In genomic region chr10:24406809-24407483, GRCh38 we compare ENCODE assay signal across 28 cellular contexts.
DNase-seq lines count a peak whose midpoint lies in the region; ATAC-seq and TF ChIP-seq lines count a peak whose summit lies in the region.
"Had no signal": no experiment of that assay in that cellular context is flagged by ENCODE, and none has a peak within 500 bp of the region (broad histone marks: within the 10 kb centered on the region; RNA-seq: fewer than 3 reads in every experiment).

No MANE protein-coding gene starts in this region.

- no peak overlapping the region for H3K9ac ChIP-seq in mammary epithelial cell (ENCODE audit: insufficient read depth, low read length)
- no peak overlapping the region for H3K9ac ChIP-seq in mesenchymal stem cell (ENCODE audit: low read length)
- H3K9ac ChIP-seq: GM23248 had no signal

- no peaks in the 10 kb centered on the region for H3K27me3 Mint-ChIP-seq in MCF 10A (ENCODE audit: insufficient read depth, unreplicated experiment)
- H3K27me3 Mint-ChIP-seq: B cell; CD8-positive, alpha-beta memory T cell had no signal

- no peak overlapping the region for H3K23ac ChIP-seq in mesenchymal stem cell (ENCODE audit: low read length in 2 of 2)

- H3K79me2 ChIP-seq in mammary epithelial cell (ENCODE audit: insufficient read depth, low read length): no peaks in the 10 kb centered on the region

- no peaks in the 10 kb centered on the region for H4K20me1 ChIP-seq in mammary epithelial cell (ENCODE audit: insufficient read depth, low read length)

- in situ Hi-C loops in mammary epithelial cell (cut with MboI; ENCODE audit: low sequenced_read_pairs in 2 of 2) (no loop called here), brain microvascular endothelial cell (cut with HindIII; ENCODE audit: low pct_ligation_motif_present, low sequenced_read_pairs) (no loop called here)

- no peak overlapping the region for H4K91ac ChIP-seq in mesenchymal stem cell (ENCODE audit: low read length)

- H3K27ac Mint-ChIP-seq in MCF 10A (ENCODE audit: low read depth, unreplicated experiment): peak overlapping the region; percentile 73
- H3K27ac Mint-ChIP-seq: B cell; CD8-positive, alpha-beta memory T cell had no signal

- no peak overlapping the region for H2BK120ac ChIP-seq in mesenchymal stem cell (ENCODE audit: low read depth, low read length)

- intact Hi-C loops in MCF 10A (cut with micrococcal nuclease): no loop called here
- intact Hi-C loops in mammary epithelial cell (cut with micrococcal nuclease): no loop called here
- intact Hi-C loops in psoas muscle (cut with DNase I): no loop called here

- no peak overlapping the region for H3K18ac ChIP-seq in mesenchymal stem cell (ENCODE audit: low read depth in 1 of 2, low read length in 2 of 2)

- H3K4me1 ChIP-seq in mammary epithelial cell (ENCODE audit: insufficient read depth, low read length): no peaks in the 10 kb centered on the region
- H3K4me1 ChIP-seq in psoas muscle: peaks cover 57% of the 10 kb centered on the region
- peaks cover 0 to 15% (median 0%) of the 10 kb centered on the region in 4 donors for H3K4me1 ChIP-seq in tibial nerve
- no peaks in the 10 kb centered on the region for H3K4me1 ChIP-seq in mesenchymal stem cell (ENCODE audit: control insufficient read depth, insufficient read depth, low read depth, low read length)
- H3K4me1 ChIP-seq: SJSA1 had no signal

- H3K27me3 ChIP-seq in mammary epithelial cell (ENCODE audit: insufficient read depth, low read length): no peaks in the 10 kb centered on the region
- no peaks in the 10 kb centered on the region for H3K27me3 ChIP-seq in psoas muscle (ENCODE audit: insufficient read depth in 3 of 3, low read length in 2 of 3)
- H3K27me3 ChIP-seq in tibial nerve: no peaks in the 10 kb centered on the region
- no peaks in the 10 kb centered on the region for H3K27me3 ChIP-seq in brain microvascular endothelial cell (replicated peaks)
- no peaks in the 10 kb centered on the region for H3K27me3 ChIP-seq in mesenchymal stem cell (ENCODE audit: control insufficient read depth in 1 of 2, insufficient read depth in 1 of 2, low read length in 2 of 2)
- H3K27me3 ChIP-seq: SJSA1 had no signal

- DNase-seq in MCF 10A (ENCODE audit: unreplicated experiment): no peak
- DNase-seq in mammary epithelial cell: no peak
- no peak for DNase-seq in psoas muscle
- no peak for DNase-seq in tibial nerve (ENCODE audit: low spot score in 2 of 2)
- DNase-seq in brain microvascular endothelial cell: no peak
- no peak for DNase-seq in NOMO-1 treated with dmso at 0.1 percent for 144 hours (lab: John Stamatoyannopoulos, UW; ENCODE audit: unreplicated experiment)
- DNase-seq in mesenchymal stem cell: no peak
- DNase-seq: CD8-positive, alpha-beta memory T cell; DMS 273 treated with DMSO at 0.1 percent for 48 hours; DMS79; EL; GM23248; H7; KBM-7; MM.1S; NCI-H2029; NCI-H446; NCI-H524 treated with DMSO at 0.1 percent for 48 hours; NCI-H774; NK-92 treated with Interleukin-12 subunit alpha and Interleukin-12 subunit beta, amount 100 ng/mL, for 24 hours; PC-9 had no signal

- CTCF ChIA-PET in MCF 10A (lab: Yijun Ruan, JAX): interaction anchor here (1.4 to 2.3 kb wide), 2 partner anchors 9 to 28 kb away, joined by 4 to 15 read pairs; no protein-coding TSS in a partner anchor
- CTCF ChIA-PET in mammary epithelial cell (lab: Charles Lee; ENCODE audit: low non-redundant PET): no interaction called here

- H4K8ac ChIP-seq in mesenchymal stem cell (ENCODE audit: low read length): no peak overlapping the region

- no peak overlapping the region for H2BK15ac ChIP-seq in mesenchymal stem cell (ENCODE audit: low read depth, poor library complexity, severe bottlenecking)

- H3K4ac ChIP-seq in mesenchymal stem cell (ENCODE audit: low read depth in 1 of 2, low read length in 2 of 2): no peak overlapping the region

- dilution Hi-C loops in mammary epithelial cell (cut with HindIII; ENCODE audit: low sequenced_read_pairs): no loop called here

- peak in 1 of 2 donors; percentile 10 for TF ChIP-seq POLR2A in tibial nerve (IDR thresholded peaks at IDR 0.05)

- H3K36me3 ChIP-seq in mammary epithelial cell (ENCODE audit: insufficient read depth, low read length): no peaks in the 10 kb centered on the region
- no peaks in the 10 kb centered on the region for H3K36me3 ChIP-seq in psoas muscle (ENCODE audit: insufficient read depth in 1 of 2, low read depth in 1 of 2)
- no peaks in the 10 kb centered on the region for H3K36me3 ChIP-seq in tibial nerve
- H3K36me3 ChIP-seq in brain microvascular endothelial cell (replicated peaks): no peaks in the 10 kb centered on the region
- H3K36me3 ChIP-seq in mesenchymal stem cell (ENCODE audit: control insufficient read depth in 1 of 2, insufficient read depth in 2 of 2, low read depth in 1 of 2, low read length in 2 of 2): no peaks in the 10 kb centered on the region
- H3K36me3 ChIP-seq: SJSA1 had no signal

- H3K36me3 Mint-ChIP-seq in MCF 10A (ENCODE audit: insufficient read depth, unreplicated experiment): peaks cover 6% of the 10 kb centered on the region
- H3K36me3 Mint-ChIP-seq: CD8-positive, alpha-beta memory T cell had no signal

- H3K4me2 ChIP-seq in mammary epithelial cell (ENCODE audit: insufficient read depth, low read depth, low read length): no peak overlapping the region
- no peak overlapping the region for H3K4me2 ChIP-seq in mesenchymal stem cell (ENCODE audit: low read length, poor library complexity, severe bottlenecking)
- H3K4me2 ChIP-seq: PC-9 had no signal

- H3K9me3 ChIP-seq in mammary epithelial cell (replicated peaks; ENCODE audit: insufficient read depth, low read length): no peaks in the 10 kb centered on the region
- H3K9me3 ChIP-seq in psoas muscle: no peaks in the 10 kb centered on the region
- no peaks in the 10 kb centered on the region for H3K9me3 ChIP-seq in tibial nerve
- no peaks in the 10 kb centered on the region for H3K9me3 ChIP-seq in mesenchymal stem cell (ENCODE audit: control insufficient read depth, low read length)
- H3K9me3 ChIP-seq: SJSA1 had no signal

- WGBS in mammary epithelial cell (ENCODE audit: low coverage, missing lambda C conversion rate): 89% methylated on average over 12 of the region's 12 CpGs
- 76 to 82% (median 80%) methylated on average over 12 of the region's 12 CpGs for WGBS in psoas muscle, 3 donors
- 92 to 96% methylated on average over 12 of the region's 12 CpGs for WGBS in tibial nerve, 2 donors
- 96% methylated on average over 4 of the region's 12 CpGs for WGBS in mesenchymal stem cell

- H2BK5ac ChIP-seq in mesenchymal stem cell (ENCODE audit: low read depth, low read length, poor library complexity, severe bottlenecking): no peak overlapping the region

- no peaks in the 10 kb centered on the region for H3K9me3 Mint-ChIP-seq in MCF 10A (ENCODE audit: unreplicated experiment)
- H3K9me3 Mint-ChIP-seq: CD8-positive, alpha-beta memory T cell had no signal

- BruUV-seq in MCF 10A (replicated peaks; lab: Mats Ljungman, UMichigan): no TSS peak
- BruUV-seq in mammary epithelial cell (replicated peaks; lab: Mats Ljungman, UMichigan): no TSS peak

- no peaks in the 10 kb centered on the region for H3K79me1 ChIP-seq in mesenchymal stem cell (replicated peaks; ENCODE audit: low read length, poor library complexity, severe bottlenecking)

- H3K4me3 ChIP-seq in mammary epithelial cell (replicated peaks in 1 of 3; ENCODE audit: insufficient read depth in 1 of 3, low read depth in 2 of 3, low read length in 3 of 3) (no peak overlapping the region), psoas muscle (no peak overlapping the region), tibial nerve (no peak overlapping the region), brain microvascular endothelial cell (ENCODE audit: low read depth, low read length) (no peak overlapping the region), mesenchymal stem cell (ENCODE audit: insufficient read depth in 1 of 2, low read depth in 1 of 2, low read length in 2 of 2) (no peak overlapping the region)
- H3K4me3 ChIP-seq: GM23248, PC-9, SJSA1 had no signal

- no peak overlapping the region for H3K14ac ChIP-seq in mesenchymal stem cell (ENCODE audit: low read length in 2 of 2)

- no peak overlapping the region for H3K27ac ChIP-seq in mammary epithelial cell (ENCODE audit: insufficient read depth, low read depth, low read length)
- H3K27ac ChIP-seq in psoas muscle: peak overlapping the region; percentile 82
- H3K27ac ChIP-seq in tibial nerve: peak overlapping the region in 2 of 4 donors; percentile 25 to 76
- H3K27ac ChIP-seq in brain microvascular endothelial cell: no peak overlapping the region
- H3K27ac ChIP-seq in mesenchymal stem cell (ENCODE audit: low read length, poor library complexity, severe bottlenecking): no peak overlapping the region
- H3K27ac ChIP-seq: 22Rv1, C4-2B, GM23248, PC-9, SJSA1 had no signal

- no peak overlapping the region for H3K4me3 Mint-ChIP-seq in MCF 10A (ENCODE audit: unreplicated experiment)
- H3K4me3 Mint-ChIP-seq: B cell; CD8-positive, alpha-beta memory T cell had no signal

- POLR2A ChIA-PET in MCF 10A (lab: Yijun Ruan, JAX): interaction anchor here (0.7 to 3.5 kb wide), 9 partner anchors 9 to 1928 kb away, joined by 3 to 27 read pairs (median 5); no protein-coding TSS in a partner anchor

- TF ChIP-seq CTCF in MCF 10A (IDR thresholded peaks at IDR 0.05; ENCODE audit: unreplicated experiment) (no peak), mammary epithelial cell (conservative IDR thresholded peaks at IDR 0.05 in 1 of 2, IDR thresholded peaks at IDR 0.05 in 1 of 2; ENCODE audit: extremely low read depth in 1 of 2, insufficient read depth in 1 of 2, low read depth in 1 of 2, low read length in 2 of 2) (no peak), psoas muscle (IDR thresholded peaks at IDR 0.05) (no peak), tibial nerve (IDR thresholded peaks at IDR 0.05) (no peak), brain microvascular endothelial cell (IDR thresholded peaks at IDR 0.05; ENCODE audit: low read depth, low read length, missing control alignments) (no peak)

- no peak overlapping the region for H2BK12ac ChIP-seq in mesenchymal stem cell (ENCODE audit: low read length in 2 of 2)

- peak; percentile 37 to 55 for TF ChIP-seq EP300 in tibial nerve (IDR thresholded peaks at IDR 0.05)

- no peak overlapping the region for H2AK5ac ChIP-seq in mesenchymal stem cell (ENCODE audit: low read length, severe bottlenecking)

- ATAC-seq in esophagus mucosa (peak; percentile 24), psoas muscle (peak; percentile 86 to 94 (median 90))
- ATAC-seq: HepG2, Right ventricle myocardium inferior had no signal

- H2AFZ ChIP-seq in mammary epithelial cell (ENCODE audit: low read depth, low read length) (no peak overlapping the region), mesenchymal stem cell (ENCODE audit: low read depth, low read length) (no peak overlapping the region)
- H2AFZ ChIP-seq: GM23248, PC-9 had no signal

- H3K4me1 Mint-ChIP-seq in MCF 10A (ENCODE audit: insufficient read depth, unreplicated experiment): peaks cover 24% of the 10 kb centered on the region
- H3K4me1 Mint-ChIP-seq: B cell; CD8-positive, alpha-beta memory T cell had no signal
